In genomic region chr10:98107644-98108430, GRCh38 we compare ENCODE assay signal across 1 cellular context.
TF ChIP-seq lines count a peak whose summit lies in the region.

No MANE protein-coding gene starts in this region.

TF ChIP-seq in H1, 55 proteins besides CTCF, POLR2A, EP300 and RAD21:
- TF ChIP-seq NRF1 (IDR thresholded peaks at IDR 0.05; ENCODE audit: low read depth, low read length) (no peak), RXRA (IDR thresholded peaks at IDR 0.05; ENCODE audit: insufficient read depth, low read depth, low read length) (no peak), POLR2AphosphoS5 (IDR thresholded peaks at IDR 0.05; ENCODE audit: low read depth, low read length) (no peak), EGR1 (IDR thresholded peaks at IDR 0.05; ENCODE audit: borderline replicate concordance, low read depth, low read length) (no peak), KDM4A (IDR thresholded peaks at IDR 0.05; ENCODE audit: low read depth, low read length, severe bottlenecking) (no peak), KDM1A (IDR thresholded peaks at IDR 0.05; ENCODE audit: borderline replicate concordance, low read length) (no peak), SIX5 (IDR thresholded peaks at IDR 0.05; ENCODE audit: low read depth, low read length) (no peak)
- TF ChIP-seq, protein P1, sequence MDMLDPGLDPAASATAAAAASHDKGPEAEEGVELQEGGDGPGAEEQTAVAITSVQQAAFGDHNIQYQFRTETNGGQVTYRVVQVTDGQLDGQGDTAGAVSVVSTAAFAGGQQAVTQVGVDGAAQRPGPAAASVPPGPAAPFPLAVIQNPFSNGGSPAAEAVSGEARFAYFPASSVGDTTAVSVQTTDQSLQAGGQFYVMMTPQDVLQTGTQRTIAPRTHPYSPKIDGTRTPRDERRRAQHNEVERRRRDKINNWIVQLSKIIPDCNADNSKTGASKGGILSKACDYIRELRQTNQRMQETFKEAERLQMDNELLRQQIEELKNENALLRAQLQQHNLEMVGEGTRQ (IDR thresholded peaks at IDR 0.05; ENCODE audit: low read length) = no peak
